In genomic region chr16:20568404-20568803, GRCh38 we compare ENCODE assay signal across 37 cellular contexts. TPM values are rescaled to one million over a fixed set of nuclear protein-coding genes. Genes with fewer than 3 reads are reported as not detected.
"Had no signal": no experiment of that assay in that cellular context is flagged by ENCODE, and none has a peak within 500 bp of the region (broad histone marks: within the 10 kb centered on the region; RNA-seq: fewer than 3 reads in every experiment).

No MANE protein-coding gene starts in this region.

- H3K4me3 ChIP-seq: adrenal gland, ascending aorta, body of pancreas, breast epithelium, cardiac muscle cell had no signal

- H3K9me3 ChIP-seq: adrenal gland, ascending aorta, body of pancreas, breast epithelium had no signal

- H3K27ac ChIP-seq: adrenal gland, ascending aorta, body of pancreas, brain microvascular endothelial cell, breast epithelium, cardiac muscle cell had no signal

- H3K36me3 ChIP-seq: adrenal gland, ascending aorta, brain microvascular endothelial cell, breast epithelium, cardiac muscle cell had no signal

- H3K27me3 ChIP-seq: adrenal gland, ascending aorta, body of pancreas, brain microvascular endothelial cell, breast epithelium, cardiac muscle cell had no signal

- H3K4me1 ChIP-seq: adrenal gland, ascending aorta, body of pancreas, breast epithelium had no signal

- ATAC-seq: activated naive CD4-positive, alpha-beta T cell treated with anti-CD3 and anti-CD28 coated beads, Interleukin-2, amount 50 U/mL, for 72 hours; activated naive CD8-positive, alpha-beta T cell treated with anti-CD3 and anti-CD28 coated beads, Interleukin-2, amount 50 U/mL, for 24 hours; activated T-cell treated with anti-CD3 and anti-CD28 coated beads, Interleukin-2, amount 50 U/mL, for 4 hours; activated T-cell treated with anti-CD3 and anti-CD28 coated beads, Interleukin-2, amount 50 U/mL, for 72 hours; activated T-helper 17 cell treated with anti-CD3 and anti-CD28 coated beads, Interleukin-2, amount 50 U/mL, for 72 hours; body of pancreas had no signal

- FAIRE-seq: astrocyte, bronchial epithelial cell had no signal

- DNase-seq: activated effector memory CD4-positive, alpha-beta T cell treated with anti-CD3 and anti-CD28 coated beads, Interleukin-2, amount 50 U/mL, for 16 hours; activated effector memory CD4-positive, alpha-beta T cell treated with Interleukin-2 at 50 U/mL for 16 hours; activated gamma-delta T cell; activated gamma-delta T cell treated with Interleukin-2 at 50 U/mL for 16 hours; activated naive CD4-positive, alpha-beta T cell; activated naive CD4-positive, alpha-beta T cell treated with anti-CD3 and anti-CD28 coated beads for 36 hours; activated naive CD4-positive, alpha-beta T cell treated with anti-CD3 and anti-CD28 coated beads, Interleukin-2, amount 10 ng/mL, durations not matched to agents 7 days and 5 days; activated naive CD4-positive, alpha-beta T cell treated with anti-CD3 and anti-CD28 coated beads, Interleukin-2, amount 50 U/mL, for 16 hours; activated naive CD8-positive, alpha-beta T cell treated with anti-CD3 and anti-CD28 coated beads for 36 hours; activated naive CD8-positive, alpha-beta T cell treated with anti-CD3 and anti-CD28 coated beads, Interleukin-2, amount 10 ng/mL, durations not matched to agents 7 days and 5 days; activated naive CD8-positive, alpha-beta T cell treated with anti-CD3 and anti-CD28 coated beads, Interleukin-2, amount 50 U/mL, for 24 hours; activated T-cell treated with anti-CD3 and anti-CD28 coated beads, Interleukin-2, amount 50 U/mL, for 1 hour; activated T-cell treated with anti-CD3 and anti-CD28 coated beads, Interleukin-2, amount 50 U/mL, for 24 hours; activated T-cell treated with anti-CD3 and anti-CD28 coated beads, Interleukin-2, amount 50 U/mL, for 4 hours; activated T-cell treated with anti-CD3 and anti-CD28 coated beads, Interleukin-2, amount 50 U/mL, for 48 hours; activated T-cell treated with anti-CD3 and anti-CD28 coated beads, Interleukin-2, amount 50 U/mL, for 72 hours; adrenal gland; amniotic stem cell; amygdala; anterior cingulate cortex; aorta; body of pancreas; brain microvascular endothelial cell; caudate nucleus; central memory CD4-positive, alpha-beta T cell; cerebellar nuclear complex had no signal

RNA-seq across cellular contexts. Expression of gene ACSM2B, which starts 7.8 kb away (rescaled TPM):
- total RNA-seq: activated naive CD4-positive, alpha-beta T cell treated with anti-CD3 and anti-CD28 coated beads for 36 hours; activated naive CD4-positive, alpha-beta T cell treated with anti-CD3 and anti-CD28 coated beads, Interleukin-2, amount 50 U/mL, for 72 hours; activated naive CD8-positive, alpha-beta T cell treated with anti-CD3 and anti-CD28 coated beads for 36 hours; activated naive CD8-positive, alpha-beta T cell treated with anti-CD3 and anti-CD28 coated beads, Interleukin-2, amount 10 ng/mL, durations not matched to agents 7 days and 5 days; activated T-helper 1 cell treated with anti-CD3 and anti-CD28 coated beads, Interleukin-12 subunit alpha, Interleukin-12 subunit beta, Interleukin-2, Interleukin-4 antibody, amounts not matched to agents 30 ng/mL and 10 ng/mL and 1 ng/mL, durations not matched to agents 14 hours and 24 hours and 36 hours; activated T-helper 17 cell treated with anti-CD3 and anti-CD28 coated beads, Interleukin-2, amount 50 U/mL, for 72 hours; aorta; ascending aorta; astrocyte; breast epithelium; bronchial epithelial cell; cardiac muscle cell; cardiac septum; cerebellum; chondrocyte had no signal
- polyA plus RNA-seq: aorta, cardiac muscle cell had no signal
